Comparison of ENCODE assay signal across 16 cellular contexts in genomic region chr14:24143511-24143910, GRCh38. TPM values are rescaled to one million over a fixed set of nuclear protein-coding genes. Genes with fewer than 3 reads are reported as not detected.
DNase-seq lines count a peak whose midpoint lies in the region; ATAC-seq and TF ChIP-seq lines count a peak whose summit lies in the region.
"Had no signal": no experiment of that assay in that cellular context is flagged by ENCODE, and none has a peak within 500 bp of the region (broad histone marks: within the 10 kb centered on the region; RNA-seq: fewer than 3 reads in every experiment).

No MANE protein-coding gene starts in this region.

- no peaks in the 10 kb centered on the region for H3K9me3 Mint-ChIP-seq in activated naive CD4-positive, alpha-beta T cell treated with anti-CD3 and anti-CD28 coated beads, Interleukin-2, amount 10 ng/mL, durations not matched to agents 7 days and 5 days
- no peaks in the 10 kb centered on the region for H3K9me3 Mint-ChIP-seq in activated CD4-positive, alpha-beta memory T cell treated with anti-CD3 and anti-CD28 coated beads, Interleukin-2, amount 10 ng/mL, durations not matched to agents 7 days and 5 days
- H3K9me3 Mint-ChIP-seq: dendritic cell treated with granulocyte-macrophage colony-stimulating factor and Interleukin-4, amounts not matched to agents 40 ng/mL and 50 ng/mL, for 4 days; H9 had no signal

- TF ChIP-seq CTCF in fibroblast of villous mesenchyme (IDR thresholded peaks at IDR 0.05; ENCODE audit: insufficient read depth, low read depth, low read length) (no peak), body of pancreas (IDR thresholded peaks at IDR 0.05) (no peak)

- ATAC-seq in GM19035 (IDR thresholded peaks at IDR 0.05; ENCODE audit: unreplicated experiment) (no peak), GM19023 (IDR thresholded peaks at IDR 0.05; ENCODE audit: unreplicated experiment) (no peak), body of pancreas (no peak)

- WGBS in body of pancreas, 2 donors: 86 to 90% methylated on average over 2 of the region's 2 CpGs

- H3K36me3 Mint-ChIP-seq in activated naive CD4-positive, alpha-beta T cell treated with anti-CD3 and anti-CD28 coated beads, Interleukin-2, amount 10 ng/mL, durations not matched to agents 7 days and 5 days: peaks cover 59% of the 10 kb centered on the region
- peaks cover 82% of the 10 kb centered on the region for H3K36me3 Mint-ChIP-seq in activated CD4-positive, alpha-beta memory T cell treated with anti-CD3 and anti-CD28 coated beads, Interleukin-2, amount 10 ng/mL, durations not matched to agents 7 days and 5 days (ENCODE audit: low read depth)

- CTCF ChIA-PET in activated naive CD4-positive, alpha-beta T cell treated with anti-CD3 and anti-CD28 coated beads, Interleukin-2, amount 10 ng/mL, durations not matched to agents 7 days and 5 days (lab: Charles Lee): interaction anchor here (1.1 to 2.3 kb wide), 3 partner anchors 18 to 99 kb away, joined by 3 to 11 read pairs (median 4); partner anchors contain the start of genes DCAF11, IRF9, NRL and TINF2
- CTCF ChIA-PET in activated CD4-positive, alpha-beta memory T cell treated with anti-CD3 and anti-CD28 coated beads, Interleukin-2, amount 10 ng/mL, durations not matched to agents 7 days and 5 days (lab: Charles Lee): interaction anchor here (2.6 kb wide), 1 partner anchor 17 kb away, joined by 10 read pairs; the partner anchor contains the start of gene IRF9

- POLR2A ChIA-PET in activated CD4-positive, alpha-beta memory T cell treated with anti-CD3 and anti-CD28 coated beads, Interleukin-2, amount 10 ng/mL, durations not matched to agents 7 days and 5 days (lab: Charles Lee): interaction anchor here (1.1 to 21.4 kb wide), 3 partner anchors 19 to 49 kb away, joined by 4 to 652 read pairs (median 448); partner anchors contain the start of genes DCAF11, IRF9, NRL and PCK2

- H3K4me1 ChIP-seq in body of pancreas: peaks cover 48% of the 10 kb centered on the region

- H3K36me3 ChIP-seq in body of pancreas (replicated peaks in 1 of 2; ENCODE audit: insufficient read depth in 1 of 2, low read depth in 2 of 2): peaks cover 0 to 3% of the 10 kb centered on the region in 2 donors

- peak overlapping the region; percentile 42 for H3K4me3 Mint-ChIP-seq in activated naive CD4-positive, alpha-beta T cell treated with anti-CD3 and anti-CD28 coated beads, Interleukin-2, amount 10 ng/mL, durations not matched to agents 7 days and 5 days
- H3K4me3 Mint-ChIP-seq in activated CD4-positive, alpha-beta memory T cell treated with anti-CD3 and anti-CD28 coated beads, Interleukin-2, amount 10 ng/mL, durations not matched to agents 7 days and 5 days: no peak overlapping the region
- H3K4me3 Mint-ChIP-seq: dendritic cell treated with granulocyte-macrophage colony-stimulating factor and Interleukin-4, amounts not matched to agents 40 ng/mL and 50 ng/mL, for 4 days had no signal

- no peak overlapping the region for H3K4me3 ChIP-seq in fibroblast of villous mesenchyme (ENCODE audit: low read depth, low read length)
- no peak overlapping the region for H3K4me3 ChIP-seq in body of pancreas

- H3K4me1 Mint-ChIP-seq in activated naive CD4-positive, alpha-beta T cell treated with anti-CD3 and anti-CD28 coated beads, Interleukin-2, amount 10 ng/mL, durations not matched to agents 7 days and 5 days: peaks cover 61% of the 10 kb centered on the region
- H3K4me1 Mint-ChIP-seq in activated CD4-positive, alpha-beta memory T cell treated with anti-CD3 and anti-CD28 coated beads, Interleukin-2, amount 10 ng/mL, durations not matched to agents 7 days and 5 days: peaks cover 61% of the 10 kb centered on the region

- TF ChIP-seq POLR2A in body of pancreas (IDR thresholded peaks at IDR 0.05): no peak

- intact Hi-C loops in body of pancreas (cut with DNase I): no loop called here

- DNase-seq in activated naive CD4-positive, alpha-beta T cell treated with anti-CD3 and anti-CD28 coated beads, Interleukin-2, amount 10 ng/mL, durations not matched to agents 7 days and 5 days: no peak
- DNase-seq in activated naive CD4-positive, alpha-beta T cell treated with anti-CD3 and anti-CD28 coated beads, Interleukin-2, amount 50 U/mL, for 16 hours: no peak
- DNase-seq in activated CD4-positive, alpha-beta memory T cell treated with anti-CD3 and anti-CD28 coated beads, Interleukin-2, amount 10 ng/mL, durations not matched to agents 7 days and 5 days: no peak
- DNase-seq in fibroblast of villous mesenchyme (ENCODE audit: low read depth) (peak; percentile 16), DMS53 treated with DMSO at 0.1 percent for 48 hours (lab: John Stamatoyannopoulos, UW; ENCODE audit: unreplicated experiment) (no peak), body of pancreas (no peak)
- DNase-seq: activated CD4-positive, alpha-beta T cell treated with anti-CD3 and anti-CD28 coated beads, Interleukin-2, amount 50 U/mL, for 1 hour; H9; MV-4-11; NCI-H2227 treated with DMSO at 0.1 percent for 48 hours; posterior cingulate gyrus; stimulated activated CD8-positive, alpha-beta memory T cell treated with anti-CD3 and anti-CD28 coated beads, Interleukin-4, amount 100 ng/mL, for 48 hours had no signal

- no peaks in the 10 kb centered on the region for H3K27me3 ChIP-seq in body of pancreas

- H3K9me3 ChIP-seq in body of pancreas: no peaks in the 10 kb centered on the region

- H3K27ac ChIP-seq in body of pancreas: no peak overlapping the region

- H3K27me3 Mint-ChIP-seq in activated naive CD4-positive, alpha-beta T cell treated with anti-CD3 and anti-CD28 coated beads, Interleukin-2, amount 10 ng/mL, durations not matched to agents 7 days and 5 days: no peaks in the 10 kb centered on the region
- no peaks in the 10 kb centered on the region for H3K27me3 Mint-ChIP-seq in activated CD4-positive, alpha-beta memory T cell treated with anti-CD3 and anti-CD28 coated beads, Interleukin-2, amount 10 ng/mL, durations not matched to agents 7 days and 5 days
- H3K27me3 Mint-ChIP-seq: dendritic cell treated with granulocyte-macrophage colony-stimulating factor and Interleukin-4, amounts not matched to agents 40 ng/mL and 50 ng/mL, for 4 days had no signal

- H3K27ac Mint-ChIP-seq in activated naive CD4-positive, alpha-beta T cell treated with anti-CD3 and anti-CD28 coated beads, Interleukin-2, amount 10 ng/mL, durations not matched to agents 7 days and 5 days: peak overlapping the region; percentile 75
- H3K27ac Mint-ChIP-seq in activated CD4-positive, alpha-beta memory T cell treated with anti-CD3 and anti-CD28 coated beads, Interleukin-2, amount 10 ng/mL, durations not matched to agents 7 days and 5 days: peak overlapping the region; percentile 74
- H3K27ac Mint-ChIP-seq: dendritic cell treated with granulocyte-macrophage colony-stimulating factor and Interleukin-4, amounts not matched to agents 40 ng/mL and 50 ng/mL, for 4 days; H9 had no signal

RNA-seq across cellular contexts. Expression of gene EMC9, which starts 2.1 kb away (rescaled TPM):
- 10 to 100 TPM; 45.0 to 51.7 TPM for total RNA-seq in activated CD4-positive, alpha-beta memory T cell treated with anti-CD3 and anti-CD28 coated beads, Interleukin-2, amount 10 ng/mL, durations not matched to agents 7 days and 5 days
- 9.9 and 17.4 TPM in 2 replicates for total RNA-seq in fibroblast of villous mesenchyme
- 10 to 100 TPM in 1 of 2 donors, 1 to 10 TPM in 1; 9.9 to 21.1 TPM for total RNA-seq in body of pancreas

RNA-seq across cellular contexts. Expression of gene PSME2, which starts 2.9 kb away (rescaled TPM):
- total RNA-seq in activated CD4-positive, alpha-beta memory T cell treated with anti-CD3 and anti-CD28 coated beads, Interleukin-2, amount 10 ng/mL, durations not matched to agents 7 days and 5 days: 100 to 1,000 TPM; 395 to 405 TPM
- total RNA-seq in fibroblast of villous mesenchyme (141 and 151 TPM in 2 replicates), body of pancreas (10 to 100 TPM; 29.3 to 30.4 TPM)

RNA-seq across cellular contexts. Expression of gene RNF31, which starts 3.8 kb away (rescaled TPM):
- 100 to 1,000 TPM; 122 to 129 TPM for total RNA-seq in activated CD4-positive, alpha-beta memory T cell treated with anti-CD3 and anti-CD28 coated beads, Interleukin-2, amount 10 ng/mL, durations not matched to agents 7 days and 5 days
- 37.4 and 38.0 TPM in 2 replicates for total RNA-seq in fibroblast of villous mesenchyme
- 10 to 100 TPM; 38.1 to 83.1 TPM for total RNA-seq in body of pancreas

RNA-seq across cellular contexts. Expression of gene PSME1, which starts 7.5 kb away (rescaled TPM):
- total RNA-seq in activated CD4-positive, alpha-beta memory T cell treated with anti-CD3 and anti-CD28 coated beads, Interleukin-2, amount 10 ng/mL, durations not matched to agents 7 days and 5 days: 100 to 1,000 TPM; 391 to 397 TPM
- total RNA-seq in fibroblast of villous mesenchyme: 95.7 and 147 TPM in 2 replicates
- 10 to 100 TPM; 78.4 to 93.7 TPM for total RNA-seq in body of pancreas

RNA-seq across cellular contexts. Expression of gene FITM1, which starts 13.1 kb away (rescaled TPM):
- 1 to 10 TPM; 1.3 to 1.4 TPM for total RNA-seq in activated CD4-positive, alpha-beta memory T cell treated with anti-CD3 and anti-CD28 coated beads, Interleukin-2, amount 10 ng/mL, durations not matched to agents 7 days and 5 days
- total RNA-seq in fibroblast of villous mesenchyme (not detected in 2 replicates), body of pancreas (10 to 100 TPM in 1 of 2 donors, 1 to 10 TPM in 1; 6.3 to 12.2 TPM)
- total RNA-seq: HT1080 had no signal
